Comparison of ENCODE assay signal across 18 cellular contexts in the genomic region with DNA sequence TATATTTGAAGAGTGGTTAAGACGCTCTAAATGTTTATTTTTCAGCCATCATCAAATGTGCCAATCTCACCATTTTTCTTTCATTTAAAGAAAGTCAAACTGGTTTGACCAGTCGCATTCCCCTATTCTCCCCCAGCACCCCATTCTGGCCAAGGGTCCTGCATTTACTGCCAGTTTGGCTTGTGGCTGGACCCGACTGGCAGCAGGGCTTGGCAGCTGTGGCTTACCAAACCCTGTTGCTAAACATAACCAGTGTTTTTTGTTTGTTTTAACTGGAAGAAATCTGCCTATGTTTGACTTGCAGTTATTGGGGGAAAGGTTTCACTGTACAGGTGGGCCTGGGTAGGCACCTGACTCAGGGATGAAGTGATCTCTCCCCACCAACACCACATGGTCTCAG.
DNase-seq lines count a peak whose midpoint lies in the region; ATAC-seq and TF ChIP-seq lines count a peak whose summit lies in the region.
"Had no signal": no experiment of that assay in that cellular context is flagged by ENCODE, and none has a peak within 500 bp of the region (broad histone marks: within the 10 kb centered on the region; RNA-seq: fewer than 3 reads in every experiment).

No MANE protein-coding gene starts in this region.

- H3K9me3 ChIP-seq in prostate gland, result no peaks in the 10 kb centered on the region
- H3K9me3 ChIP-seq: BE2C, SJCRH30 had no signal

- no peak overlapping the region for H3K4me3 ChIP-seq in prostate gland
- H3K4me3 ChIP-seq: K562, SJCRH30 had no signal

- no peaks in the 10 kb centered on the region for H3K9me3 Mint-ChIP-seq in CD14-positive monocyte
- H3K9me3 Mint-ChIP-seq: CD4-positive, alpha-beta T cell had no signal

- intact Hi-C loops in CD14-positive monocyte (cut with micrococcal nuclease), result loop anchor here in 1 of 2 donors (2.0 kb wide), 1 partner anchor 27 kb away; no protein-coding TSS in a partner anchor
- intact Hi-C loops in prostate gland (cut with DNase I), result no loop called here

- H3K4me1 ChIP-seq in prostate gland (replicated peaks), result no peaks in the 10 kb centered on the region
- H3K4me1 ChIP-seq: BE2C, SJCRH30 had no signal

- peak overlapping the region in 1 of 2 donors; percentile 36 for H3K4me3 Mint-ChIP-seq in CD14-positive monocyte
- H3K4me3 Mint-ChIP-seq: CD4-positive, alpha-beta T cell had no signal

- H3K27ac ChIP-seq in prostate gland, result no peak overlapping the region
- H3K27ac ChIP-seq: SJCRH30 had no signal

- H3K4me1 Mint-ChIP-seq in CD14-positive monocyte, result peaks cover 16% of the 10 kb centered on the region

- ATAC-seq in left lobe of liver, result peak; percentile 87
- no peak for ATAC-seq in HG03571 (IDR thresholded peaks at IDR 0.05; ENCODE audit: unreplicated experiment)
- ATAC-seq: K562 had no signal

- H3K27ac Mint-ChIP-seq in CD14-positive monocyte, result peak overlapping the region in 6 of 7 donors; percentile 12 to 92 (median 56)
- H3K27ac Mint-ChIP-seq: CD4-positive, alpha-beta T cell had no signal

- no peak for DNase-seq in CD14-positive monocyte (ENCODE audit: low spot score)
- peak; percentile 59 for DNase-seq in HT-29 (ENCODE audit: low spot score)
- DNase-seq in left lobe of liver (ENCODE audit: low spot score), result no peak
- peak; percentile 31 for DNase-seq in prostate gland (ENCODE audit: low spot score)
- no peak for DNase-seq in GM03348 (ENCODE audit: low spot score)
- no peak for DNase-seq in LoVo (ENCODE audit: low spot score)
- DNase-seq: BE2C; CD4-positive, alpha-beta T cell; COR-L47; DMS 273 treated with DMSO at 0.1 percent for 48 hours; GDM1; NCI-H1092 treated with DMSO at 0.1 percent for 48 hours; NCI-H1436 treated with DMSO at 0.1 percent for 48 hours; NCI-H1930; NK-92 treated with Interleukin-12 subunit alpha and Interleukin-12 subunit beta, amount 100 ng/mL, for 24 hours; SJCRH30 had no signal

- H3K27me3 ChIP-seq in prostate gland (replicated peaks; ENCODE audit: insufficient read depth), result no peaks in the 10 kb centered on the region
- H3K27me3 ChIP-seq: BE2C, SJCRH30 had no signal

- WGBS in prostate gland, result 44% methylated on average over 3 of the region's 3 CpGs

- TF ChIP-seq CTCF in CD14-positive monocyte (IDR thresholded peaks at IDR 0.05) (no peak), prostate gland (IDR thresholded peaks at IDR 0.05) (no peak)

- peaks cover 0 to 4% (median 0%) of the 10 kb centered on the region in 3 donors for H3K27me3 Mint-ChIP-seq in CD14-positive monocyte (ENCODE audit: low read depth in 3 of 3)

- no peaks in the 10 kb centered on the region for H3K36me3 ChIP-seq in prostate gland
- H3K36me3 ChIP-seq: BE2C, SJCRH30 had no signal

- peaks cover 0 to 4% of the 10 kb centered on the region in 2 donors for H3K36me3 Mint-ChIP-seq in CD14-positive monocyte

- no peak for TF ChIP-seq POLR2A in prostate gland (IDR thresholded peaks at IDR 0.05)

Comparison
In these comparisons a context has a peak if more than half of its experiments do, and no peak if none do; other contexts are left out.
1. DNase-seq: peak in HT-29 (single experiment) and prostate gland (single experiment); none in CD14-positive monocyte (single experiment), left lobe of liver (single experiment), GM03348 (single experiment) and LoVo (single experiment).